Comparison of ENCODE assay signal across 8 cellular contexts in genomic region chr22:39554170-39554569, GRCh38. TPM values are rescaled to one million over a fixed set of nuclear protein-coding genes. Genes with fewer than 3 reads are reported as not detected.
"Had no signal": no experiment of that assay in that cellular context is flagged by ENCODE, and none has a peak within 500 bp of the region (broad histone marks: within the 10 kb centered on the region; RNA-seq: fewer than 3 reads in every experiment).

No MANE protein-coding gene starts in this region.

- H3K4me2 ChIP-seq: KMS-11 had no signal

- DNase-seq: IMR-90, KBM-7, KG1 had no signal

- H3K27ac ChIP-seq: HL-60, KMS-11 had no signal

- H3K9ac ChIP-seq: KMS-11 had no signal

- H3K4me3 ChIP-seq: K562 had no signal

RNA-seq across cellular contexts. Expression of gene CACNA1I, which starts 16.4 kb away (rescaled TPM):
- total RNA-seq: HepG2, HT1080 had no signal
- polyA plus RNA-seq: HepG2 had no signal
